Comparison of ENCODE assay signal across 18 cellular contexts in the genomic region with DNA sequence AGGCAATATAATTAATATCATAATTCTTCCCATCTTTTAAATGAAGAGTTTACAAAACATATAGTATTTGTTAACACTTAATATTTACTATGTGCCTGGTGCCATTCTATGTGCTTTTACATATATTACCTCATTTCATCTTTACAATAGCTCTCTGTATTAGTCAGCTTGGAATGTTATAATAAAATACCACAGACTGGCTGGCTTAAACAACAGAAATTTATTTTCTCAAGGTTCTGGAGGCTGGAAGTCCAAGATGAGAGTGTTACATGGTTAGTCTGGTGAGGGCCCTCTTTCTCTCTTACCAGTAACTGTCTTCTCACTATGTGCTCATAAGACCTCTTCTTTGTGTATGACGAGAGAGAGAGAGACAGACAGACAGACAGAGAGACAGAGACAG.
"Had no signal": no experiment of that assay in that cellular context is flagged by ENCODE, and none has a peak within 500 bp of the region (broad histone marks: within the 10 kb centered on the region; RNA-seq: fewer than 3 reads in every experiment).

No MANE protein-coding gene starts in this region.

- H3K36me3 ChIP-seq: ascending aorta, stomach, thoracic aorta had no signal

- H3K9me3 ChIP-seq: ascending aorta, SK-N-SH, stomach, thoracic aorta had no signal

- H3K27me3 Mint-ChIP-seq: activated naive CD8-positive, alpha-beta T cell treated with anti-CD3 and anti-CD28 coated beads, Interleukin-2, amount 50 U/mL, for 24 hours; activated T-helper 17 cell treated with anti-CD3 and anti-CD28 coated beads, Interleukin-2, amount 50 U/mL, for 72 hours; effector memory CD8-positive, alpha-beta T cell; T-cell had no signal

- DNase-seq: activated CD4-positive, alpha-beta T cell treated with anti-CD3 and anti-CD28 coated beads, Interleukin-2, amount 50 U/mL, for 4 hours; activated CD4-positive, CD25-positive, alpha-beta regulatory T cell treated with anti-CD3 and anti-CD28 coated beads, Interleukin-2, amount 50 U/mL, for 72 hours; activated naive CD4-positive, alpha-beta T cell treated with anti-CD3 and anti-CD28 coated beads for 36 hours; activated naive CD8-positive, alpha-beta T cell treated with anti-CD3 and anti-CD28 coated beads, Interleukin-2, amount 50 U/mL, for 24 hours; dermis blood vessel endothelial cell; effector memory CD8-positive, alpha-beta T cell; hippocampal formation; left ventricle myocardium superior; mesendoderm; natural killer cell; nucleus accumbens; SK-N-SH; small intestine; stomach; T-cell had no signal

- H3K27ac Mint-ChIP-seq: activated naive CD4-positive, alpha-beta T cell treated with anti-CD3 and anti-CD28 coated beads for 36 hours; activated naive CD8-positive, alpha-beta T cell treated with anti-CD3 and anti-CD28 coated beads, Interleukin-2, amount 50 U/mL, for 24 hours; activated T-helper 17 cell treated with anti-CD3 and anti-CD28 coated beads, Interleukin-2, amount 50 U/mL, for 72 hours; effector memory CD8-positive, alpha-beta T cell; natural killer cell; T-cell had no signal

- FAIRE-seq: small intestine had no signal

- H3K9me3 Mint-ChIP-seq: activated naive CD8-positive, alpha-beta T cell treated with anti-CD3 and anti-CD28 coated beads, Interleukin-2, amount 50 U/mL, for 24 hours had no signal

- H3K4me1 ChIP-seq: ascending aorta, stomach had no signal

- H3K4me1 Mint-ChIP-seq: activated naive CD8-positive, alpha-beta T cell treated with anti-CD3 and anti-CD28 coated beads, Interleukin-2, amount 50 U/mL, for 24 hours; activated T-helper 17 cell treated with anti-CD3 and anti-CD28 coated beads, Interleukin-2, amount 50 U/mL, for 72 hours; natural killer cell; T-cell had no signal

- H3K27ac ChIP-seq: ascending aorta, stomach, thoracic aorta had no signal

- H3K27me3 ChIP-seq: ascending aorta, stomach had no signal

- ATAC-seq: activated naive CD8-positive, alpha-beta T cell treated with anti-CD3 and anti-CD28 coated beads, Interleukin-2, amount 50 U/mL, for 24 hours; activated T-helper 17 cell treated with anti-CD3 and anti-CD28 coated beads, Interleukin-2, amount 50 U/mL, for 72 hours; effector memory CD8-positive, alpha-beta T cell; left ventricle myocardium superior; natural killer cell; T-cell had no signal

- H3K36me3 Mint-ChIP-seq: natural killer cell, T-cell had no signal

- H3K4me3 Mint-ChIP-seq: activated naive CD4-positive, alpha-beta T cell treated with anti-CD3 and anti-CD28 coated beads for 36 hours; activated naive CD8-positive, alpha-beta T cell treated with anti-CD3 and anti-CD28 coated beads, Interleukin-2, amount 50 U/mL, for 24 hours; activated T-helper 17 cell treated with anti-CD3 and anti-CD28 coated beads, Interleukin-2, amount 50 U/mL, for 72 hours; effector memory CD8-positive, alpha-beta T cell; natural killer cell; T-cell had no signal

- H3K4me3 ChIP-seq: ascending aorta, stomach, thoracic aorta had no signal
